In the genomic region with DNA sequence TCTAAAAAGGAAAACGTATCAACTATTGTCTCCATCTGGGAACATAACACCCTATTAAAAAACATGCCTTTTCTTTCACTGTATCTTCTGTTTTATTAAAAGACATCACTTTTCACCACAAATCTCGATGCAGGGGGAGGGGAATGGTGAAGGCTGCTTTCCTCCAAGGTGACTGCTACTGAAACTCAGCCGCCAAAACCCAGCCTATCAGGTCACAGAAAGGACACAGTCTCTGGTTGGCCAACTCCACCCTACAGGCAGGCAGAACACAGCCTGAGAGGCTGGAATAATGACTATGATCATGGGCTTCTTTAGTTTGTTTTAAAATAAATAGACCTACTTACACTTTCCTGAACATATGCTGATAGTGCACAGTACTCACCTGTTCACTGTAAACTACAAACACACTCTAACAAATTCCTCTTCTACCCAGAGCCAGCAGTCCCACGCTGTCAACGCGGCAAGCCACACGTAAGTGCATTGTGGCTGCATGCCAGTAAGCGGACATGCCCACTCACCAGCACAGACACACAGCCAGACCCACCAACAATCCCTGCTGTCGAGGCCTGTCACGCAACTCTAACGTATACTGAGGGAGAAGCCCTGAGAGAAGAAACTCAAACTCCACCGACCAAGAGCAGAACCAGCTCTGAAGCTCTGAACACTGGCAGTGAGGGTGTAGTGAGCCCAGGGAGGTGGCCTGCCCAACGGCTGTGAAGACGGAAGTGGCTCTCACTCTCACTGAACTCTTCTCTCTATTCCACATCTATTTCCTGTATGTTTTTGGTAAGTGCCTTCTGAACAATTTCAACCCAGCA, we compare ENCODE assay signal across 15 cellular contexts. TPM values are rescaled to one million over a fixed set of nuclear protein-coding genes. Genes with fewer than 3 reads are reported as not detected.
DNase-seq lines count a peak whose midpoint lies in the region; ATAC-seq and TF ChIP-seq lines count a peak whose summit lies in the region.
"Had no signal": no experiment of that assay in that cellular context is flagged by ENCODE, and none has a peak within 500 bp of the region (broad histone marks: within the 10 kb centered on the region; RNA-seq: fewer than 3 reads in every experiment).

No MANE protein-coding gene starts in this region.

- CTCF ChIA-PET in T-cell (lab: Charles Lee) = no interaction called here

- H3K27me3 Mint-ChIP-seq in activated T-cell treated with anti-CD3 and anti-CD28 coated beads, Interleukin-2, amount 50 U/mL, for 4 hours (ENCODE audit: low read depth) = no peaks in the 10 kb centered on the region
- no peaks in the 10 kb centered on the region for H3K27me3 Mint-ChIP-seq in T-cell

- no peaks in the 10 kb centered on the region for H3K9me3 ChIP-seq in fibroblast of lung (ENCODE audit: control insufficient read depth, insufficient read depth, low read depth, low read length)
- H3K9me3 ChIP-seq: testis had no signal

- DNase-seq in activated T-cell treated with anti-CD3 and anti-CD28 coated beads, Interleukin-2, amount 50 U/mL, for 4 hours = no peak
- no peak for DNase-seq in activated T-cell treated with anti-CD3 and anti-CD28 coated beads, Interleukin-2, amount 50 U/mL, for 1 hour
- DNase-seq in T-cell (peak in 4 of 34 experiments; percentile 6 to 25 (median 16)), fibroblast of lung (ENCODE audit: low read depth in 2 of 2) (no peak), iPS-NIHi7 (ENCODE audit: extremely low spot score) (no peak)
- peak in 1 of 2 donors; percentile 20 for DNase-seq in stimulated activated effector memory CD8-positive, alpha-beta T cell treated with anti-CD3 and anti-CD28 coated beads, Interleukin-12 subunit alpha, Interleukin-12 subunit beta, amount 100 ng/mL, for 72 hours (ENCODE audit: low spot score in 2 of 2)
- DNase-seq in stimulated activated CD4-positive, alpha-beta T cell treated with anti-CD3 and anti-CD28 coated beads, Interleukin-4, amount 100 ng/mL, for 1 hour = no peak
- DNase-seq: dermis blood vessel endothelial cell, Kasumi-1, NCI-H1694 treated with DMSO at 0.1 percent for 48 hours, NCI-H526 treated with DMSO at 0.1 percent for 48 hours, T-helper 9 cell, testis had no signal

- ATAC-seq in activated T-cell treated with anti-CD3 and anti-CD28 coated beads, Interleukin-2, amount 50 U/mL, for 4 hours = peak; percentile 50 to 51
- ATAC-seq in T-cell (replicated peaks in 1 of 4) (peak; percentile 42 to 86 (median 76)), GM19452 (IDR thresholded peaks at IDR 0.05; ENCODE audit: unreplicated experiment) (no peak)
- ATAC-seq in stimulated activated effector memory CD8-positive, alpha-beta T cell treated with anti-CD3 and anti-CD28 coated beads, Interleukin-12 subunit alpha, Interleukin-12 subunit beta, amount 100 ng/mL, for 72 hours = peak; percentile 87
- ATAC-seq: HCT116 had no signal

- H3K27ac Mint-ChIP-seq in T-cell = peak overlapping the region; percentile 87 to 89
- H3K27ac Mint-ChIP-seq in stimulated activated effector memory CD8-positive, alpha-beta T cell treated with anti-CD3 and anti-CD28 coated beads, Interleukin-12 subunit alpha, Interleukin-12 subunit beta, amount 100 ng/mL, for 72 hours = peak overlapping the region; percentile 74

- no peaks in the 10 kb centered on the region for H3K27me3 ChIP-seq in fibroblast of lung (ENCODE audit: control insufficient read depth, insufficient read depth, low read length)
- H3K27me3 ChIP-seq: testis had no signal

- no peaks in the 10 kb centered on the region for H3K4me1 ChIP-seq in fibroblast of lung (ENCODE audit: control insufficient read depth, extremely low read depth, insufficient read depth, low read length)
- H3K4me1 ChIP-seq: testis had no signal

- H3K9me3 Mint-ChIP-seq in activated T-cell treated with anti-CD3 and anti-CD28 coated beads, Interleukin-2, amount 50 U/mL, for 4 hours = no peaks in the 10 kb centered on the region
- no peaks in the 10 kb centered on the region for H3K9me3 Mint-ChIP-seq in T-cell
- no peaks in the 10 kb centered on the region for H3K9me3 Mint-ChIP-seq in stimulated activated effector memory CD8-positive, alpha-beta T cell treated with anti-CD3 and anti-CD28 coated beads, Interleukin-12 subunit alpha, Interleukin-12 subunit beta, amount 100 ng/mL, for 72 hours

- H3K79me2 ChIP-seq in fibroblast of lung (ENCODE audit: control insufficient read depth, insufficient read depth, low read length) = no peaks in the 10 kb centered on the region

- H3K27ac ChIP-seq in fibroblast of lung (ENCODE audit: insufficient read depth, low read length) = no peak overlapping the region
- H3K27ac ChIP-seq: testis had no signal

- no peak overlapping the region for H3K4me2 ChIP-seq in fibroblast of lung (ENCODE audit: extremely low read depth, insufficient read depth, low read length)

- peak overlapping the region; percentile 27 for H2AFZ ChIP-seq in fibroblast of lung (ENCODE audit: low read length)

- H3K4me3 ChIP-seq in fibroblast of lung (replicated peaks in 1 of 4; ENCODE audit: control extremely low read depth in 1 of 4, insufficient read depth in 1 of 4, low read depth in 3 of 4, low read length in 4 of 4) = no peak overlapping the region
- H3K4me3 ChIP-seq: testis had no signal

- peaks cover 5% of the 10 kb centered on the region for H3K36me3 ChIP-seq in fibroblast of lung (ENCODE audit: control insufficient read depth, insufficient read depth, low read length)

- no peak overlapping the region for H3K4me3 Mint-ChIP-seq in activated T-cell treated with anti-CD3 and anti-CD28 coated beads, Interleukin-2, amount 50 U/mL, for 4 hours
- peak overlapping the region; percentile 9 to 55 (median 40) for H3K4me3 Mint-ChIP-seq in T-cell
- H3K4me3 Mint-ChIP-seq in stimulated activated effector memory CD8-positive, alpha-beta T cell treated with anti-CD3 and anti-CD28 coated beads, Interleukin-12 subunit alpha, Interleukin-12 subunit beta, amount 100 ng/mL, for 72 hours = peak overlapping the region; percentile 68

- TF ChIP-seq CTCF in fibroblast of lung (conservative IDR thresholded peaks at IDR 0.05 in 1 of 2, IDR thresholded peaks at IDR 0.05 in 1 of 2; ENCODE audit: low read depth in 1 of 2, low read length in 2 of 2) = no peak

- peaks cover 7% of the 10 kb centered on the region for H3K4me1 Mint-ChIP-seq in activated T-cell treated with anti-CD3 and anti-CD28 coated beads, Interleukin-2, amount 50 U/mL, for 4 hours (ENCODE audit: low read depth)
- peaks cover 0 to 14% (median 6%) of the 10 kb centered on the region in 3 donors for H3K4me1 Mint-ChIP-seq in T-cell
- peaks cover 29% of the 10 kb centered on the region for H3K4me1 Mint-ChIP-seq in stimulated activated effector memory CD8-positive, alpha-beta T cell treated with anti-CD3 and anti-CD28 coated beads, Interleukin-12 subunit alpha, Interleukin-12 subunit beta, amount 100 ng/mL, for 72 hours

- peaks cover 17% of the 10 kb centered on the region for H3K36me3 Mint-ChIP-seq in activated T-cell treated with anti-CD3 and anti-CD28 coated beads, Interleukin-2, amount 50 U/mL, for 4 hours (ENCODE audit: insufficient read depth)
- H3K36me3 Mint-ChIP-seq in T-cell = peaks cover 23% of the 10 kb centered on the region
- H3K36me3 Mint-ChIP-seq in stimulated activated effector memory CD8-positive, alpha-beta T cell treated with anti-CD3 and anti-CD28 coated beads, Interleukin-12 subunit alpha, Interleukin-12 subunit beta, amount 100 ng/mL, for 72 hours = peaks cover 65% of the 10 kb centered on the region

- POLR2A ChIA-PET in T-cell (lab: Charles Lee) = no interaction called here

- H4K20me1 ChIP-seq in fibroblast of lung (ENCODE audit: control insufficient read depth, extremely low read depth, insufficient read depth, low read length) = no peaks in the 10 kb centered on the region

- H3K9ac ChIP-seq in fibroblast of lung (ENCODE audit: insufficient read depth, low read length) = no peak overlapping the region

RNA-seq across cellular contexts. Expression of a gene that starts 41.8 kb away (rescaled TPM):
- 10 to 100 TPM; 19.7 to 26.2 (median 20.7) TPM for total RNA-seq in activated T-cell treated with anti-CD3 and anti-CD28 coated beads, Interleukin-2, amount 50 U/mL, for 4 hours
- total RNA-seq in T-cell (10 to 100 TPM in 3 of 5 donors, 1 to 10 TPM in 2; 6.2 to 14.7 (median 11.9) TPM), fibroblast of lung (5.4 and 10.9 TPM in 2 replicates)
- polyA plus RNA-seq in fibroblast of lung = 18.7 and 38.9 TPM in 2 replicates
- polyA plus RNA-seq in fibroblast of lung (2012) = 14.3 and 36.7 TPM in 2 replicates
- polyA minus RNA-seq in fibroblast of lung (ENCODE audit: low replicate concordance) = 15.2 and 34.1 TPM in 2 replicates
